Comparison of ENCODE assay signal across 27 cellular contexts in genomic region chr2:235698504-235698903, GRCh38.
"Had no signal": no experiment of that assay in that cellular context is flagged by ENCODE, and none has a peak within 500 bp of the region (broad histone marks: within the 10 kb centered on the region; RNA-seq: fewer than 3 reads in every experiment).

No MANE protein-coding gene starts in this region.

- H3K9me3 Mint-ChIP-seq: activated CD4-positive, alpha-beta memory T cell treated with anti-CD3 and anti-CD28 coated beads for 36 hours; activated CD4-positive, alpha-beta T cell treated with anti-CD3 and anti-CD28 coated beads, Interleukin-2, amount 10 ng/mL, durations not matched to agents 24 days and 14 days; activated naive CD4-positive, alpha-beta T cell treated with anti-CD3 and anti-CD28 coated beads, Interleukin-2, amount 10 ng/mL, durations not matched to agents 7 days and 5 days; activated naive CD4-positive, alpha-beta T cell treated with anti-CD3 and anti-CD28 coated beads, Interleukin-2, amount 50 U/mL, for 72 hours; activated naive CD8-positive, alpha-beta T cell treated with anti-CD3 and anti-CD28 coated beads, Interleukin-2, amount 10 ng/mL, durations not matched to agents 7 days and 5 days; activated T-helper 1 cell treated with anti-CD3 and anti-CD28 coated beads, Interleukin-12 subunit alpha, Interleukin-12 subunit beta, Interleukin-2, Interleukin-4 antibody, amounts not matched to agents 30 ng/mL and 10 ng/mL and 1 ng/mL, durations not matched to agents 14 hours and 24 hours and 36 hours had no signal

- DNase-seq: activated CD4-positive, alpha-beta memory T cell treated with anti-CD3 and anti-CD28 coated beads for 36 hours; activated CD4-positive, alpha-beta T cell treated with anti-CD3 and anti-CD28 coated beads for 36 hours; activated CD4-positive, alpha-beta T cell treated with anti-CD3 and anti-CD28 coated beads, Interleukin-2, amount 10 ng/mL, durations not matched to agents 24 days and 14 days; activated CD4-positive, CD25-positive, alpha-beta regulatory T cell; activated CD4-positive, CD25-positive, alpha-beta regulatory T cell treated with anti-CD3 and anti-CD28 coated beads, Interleukin-2, amount 50 U/mL, for 72 hours; activated CD8-positive, alpha-beta memory T cell treated with anti-CD3 and anti-CD28 coated beads, Interleukin-2, amount 10 ng/mL, durations not matched to agents 7 days and 5 days; activated CD8-positive, alpha-beta memory T cell treated with anti-CD3 and anti-CD28 coated beads, Interleukin-2, amount 50 U/mL, for 4 hours; activated CD8-positive, alpha-beta T cell treated with anti-CD3 and anti-CD28 coated beads, Interleukin-2, amount 10 ng/mL, durations not matched to agents 7 days and 5 days; activated gamma-delta T cell; activated naive CD4-positive, alpha-beta T cell; activated naive CD4-positive, alpha-beta T cell treated with anti-CD3 and anti-CD28 coated beads, Interleukin-2, amount 10 ng/mL, durations not matched to agents 7 days and 5 days; activated naive CD8-positive, alpha-beta T cell treated with anti-CD3 and anti-CD28 coated beads, Interleukin-2, amount 10 ng/mL, durations not matched to agents 7 days and 5 days; activated T-cell treated with anti-CD3 and anti-CD28 coated beads, Interleukin-2, amount 50 U/mL, for 1 hour; activated T-cell treated with anti-CD3 and anti-CD28 coated beads, Interleukin-2, amount 50 U/mL, for 48 hours; brain microvascular endothelial cell; cortex of kidney; dermis blood vessel endothelial cell; effector CD8-positive, alpha-beta T cell; esophagus squamous epithelium; foreskin melanocyte; heart right ventricle; T-helper 1 cell; T-helper 2 cell had no signal

- H3K27ac Mint-ChIP-seq: activated CD4-positive, alpha-beta memory T cell treated with anti-CD3 and anti-CD28 coated beads for 36 hours; activated CD4-positive, alpha-beta T cell treated with anti-CD3 and anti-CD28 coated beads for 36 hours; activated CD4-positive, alpha-beta T cell treated with anti-CD3 and anti-CD28 coated beads, Interleukin-2, amount 10 ng/mL, durations not matched to agents 24 days and 14 days; activated CD8-positive, alpha-beta memory T cell treated with anti-CD3 and anti-CD28 coated beads, Interleukin-2, amount 10 ng/mL, durations not matched to agents 7 days and 5 days; activated CD8-positive, alpha-beta T cell treated with anti-CD3 and anti-CD28 coated beads, Interleukin-2, amount 10 ng/mL, durations not matched to agents 7 days and 5 days; activated naive CD4-positive, alpha-beta T cell treated with anti-CD3 and anti-CD28 coated beads, Interleukin-2, amount 10 ng/mL, durations not matched to agents 7 days and 5 days; activated naive CD4-positive, alpha-beta T cell treated with anti-CD3 and anti-CD28 coated beads, Interleukin-2, amount 50 U/mL, for 72 hours; activated naive CD8-positive, alpha-beta T cell treated with anti-CD3 and anti-CD28 coated beads, Interleukin-2, amount 10 ng/mL, durations not matched to agents 7 days and 5 days; activated T-helper 1 cell treated with anti-CD3 and anti-CD28 coated beads, Interleukin-12 subunit alpha, Interleukin-12 subunit beta, Interleukin-2, Interleukin-4 antibody, amounts not matched to agents 30 ng/mL and 10 ng/mL and 1 ng/mL, durations not matched to agents 14 hours and 24 hours and 36 hours had no signal

- H3K4me1 Mint-ChIP-seq: activated CD4-positive, alpha-beta T cell treated with anti-CD3 and anti-CD28 coated beads for 36 hours; activated CD4-positive, alpha-beta T cell treated with anti-CD3 and anti-CD28 coated beads, Interleukin-2, amount 10 ng/mL, durations not matched to agents 24 days and 14 days; activated CD8-positive, alpha-beta memory T cell treated with anti-CD3 and anti-CD28 coated beads, Interleukin-2, amount 10 ng/mL, durations not matched to agents 7 days and 5 days; activated naive CD4-positive, alpha-beta T cell treated with anti-CD3 and anti-CD28 coated beads, Interleukin-2, amount 10 ng/mL, durations not matched to agents 7 days and 5 days; activated naive CD8-positive, alpha-beta T cell treated with anti-CD3 and anti-CD28 coated beads, Interleukin-2, amount 10 ng/mL, durations not matched to agents 7 days and 5 days had no signal

- H3K36me3 Mint-ChIP-seq: activated CD4-positive, alpha-beta memory T cell treated with anti-CD3 and anti-CD28 coated beads for 36 hours; activated CD8-positive, alpha-beta memory T cell treated with anti-CD3 and anti-CD28 coated beads, Interleukin-2, amount 10 ng/mL, durations not matched to agents 7 days and 5 days; activated naive CD4-positive, alpha-beta T cell treated with anti-CD3 and anti-CD28 coated beads, Interleukin-2, amount 10 ng/mL, durations not matched to agents 7 days and 5 days; activated naive CD4-positive, alpha-beta T cell treated with anti-CD3 and anti-CD28 coated beads, Interleukin-2, amount 50 U/mL, for 72 hours; activated naive CD8-positive, alpha-beta T cell treated with anti-CD3 and anti-CD28 coated beads, Interleukin-2, amount 10 ng/mL, durations not matched to agents 7 days and 5 days had no signal

- H3K27me3 Mint-ChIP-seq: activated CD8-positive, alpha-beta memory T cell treated with anti-CD3 and anti-CD28 coated beads, Interleukin-2, amount 10 ng/mL, durations not matched to agents 7 days and 5 days had no signal

- H3K27me3 ChIP-seq: brain microvascular endothelial cell, esophagus squamous epithelium, gastroesophageal sphincter, heart right ventricle had no signal

- H3K4me3 Mint-ChIP-seq: activated CD4-positive, alpha-beta memory T cell treated with anti-CD3 and anti-CD28 coated beads for 36 hours; activated CD4-positive, alpha-beta T cell treated with anti-CD3 and anti-CD28 coated beads for 36 hours; activated CD4-positive, alpha-beta T cell treated with anti-CD3 and anti-CD28 coated beads, Interleukin-2, amount 10 ng/mL, durations not matched to agents 24 days and 14 days; activated CD8-positive, alpha-beta memory T cell treated with anti-CD3 and anti-CD28 coated beads, Interleukin-2, amount 10 ng/mL, durations not matched to agents 7 days and 5 days; activated CD8-positive, alpha-beta T cell treated with anti-CD3 and anti-CD28 coated beads, Interleukin-2, amount 10 ng/mL, durations not matched to agents 7 days and 5 days; activated naive CD4-positive, alpha-beta T cell treated with anti-CD3 and anti-CD28 coated beads, Interleukin-2, amount 10 ng/mL, durations not matched to agents 7 days and 5 days; activated naive CD8-positive, alpha-beta T cell treated with anti-CD3 and anti-CD28 coated beads, Interleukin-2, amount 10 ng/mL, durations not matched to agents 7 days and 5 days; activated T-helper 1 cell treated with anti-CD3 and anti-CD28 coated beads, Interleukin-12 subunit alpha, Interleukin-12 subunit beta, Interleukin-2, Interleukin-4 antibody, amounts not matched to agents 30 ng/mL and 10 ng/mL and 1 ng/mL, durations not matched to agents 14 hours and 24 hours and 36 hours had no signal

- H3K27ac ChIP-seq: brain microvascular endothelial cell, epithelial cell of prostate, esophagus squamous epithelium, gastroesophageal sphincter, heart right ventricle had no signal

- H3K4me3 ChIP-seq: esophagus squamous epithelium, gastroesophageal sphincter, heart right ventricle had no signal

- ATAC-seq: activated CD4-positive, alpha-beta T cell treated with anti-CD3 and anti-CD28 coated beads for 36 hours; activated CD8-positive, alpha-beta memory T cell treated with anti-CD3 and anti-CD28 coated beads, Interleukin-2, amount 10 ng/mL, durations not matched to agents 7 days and 5 days; activated CD8-positive, alpha-beta T cell treated with anti-CD3 and anti-CD28 coated beads, Interleukin-2, amount 10 ng/mL, durations not matched to agents 7 days and 5 days; activated naive CD4-positive, alpha-beta T cell treated with anti-CD3 and anti-CD28 coated beads, Interleukin-2, amount 50 U/mL, for 72 hours; gastroesophageal sphincter; heart right ventricle had no signal
